ENCODE assay signal across 8 cellular contexts in genomic region chr14:60090864-60091519, GRCh38. TPM values are rescaled to one million over a fixed set of nuclear protein-coding genes. Genes with fewer than 3 reads are reported as not detected.
A peak's percentile ranks its signal among the peaks of the same experiment; 100 is the strongest.
DNase-seq lines count a peak whose midpoint lies in the region; ATAC-seq, FAIRE-seq and TF ChIP-seq lines count a peak whose summit lies in the region.

No MANE protein-coding gene starts in this region.

- H3K4me3 ChIP-seq in SK-N-SH (ENCODE audit: low read depth in 2 of 2, low read length in 1 of 2) (peak overlapping the region; percentile 68 to 94), keratinocyte (ENCODE audit: control insufficient read depth in 2 of 3, extremely low read depth in 1 of 3, insufficient read depth in 2 of 3, low read depth in 1 of 3, low read length in 3 of 3) (peak overlapping the region; percentile 68 to 99 (median 98)), smooth muscle cell (peak overlapping the region; percentile 73)

- TF ChIP-seq CTCF in SK-N-SH (IDR thresholded peaks at IDR 0.05) = no peak
- TF ChIP-seq CTCF in keratinocyte (optimal IDR thresholded peaks at IDR 0.05 in 1 of 3, IDR thresholded peaks at IDR 0.05 in 1 of 3, conservative IDR thresholded peaks at IDR 0.05 in 1 of 3; ENCODE audit: extremely low read depth in 1 of 3, insufficient read depth in 2 of 3, low read length in 3 of 3) = no peak
- TF ChIP-seq CTCF in smooth muscle cell (IDR thresholded peaks at IDR 0.05; ENCODE audit: borderline replicate concordance, insufficient read depth, poor library complexity, severe bottlenecking) = no peak

- TF ChIP-seq RAD21 in SK-N-SH (IDR thresholded peaks at IDR 0.05; ENCODE audit: low read length) = no peak

- H3K9me3 ChIP-seq in KOPT-K1 (ENCODE audit: insufficient read depth, low read length, poor library complexity, severe bottlenecking) = no peaks in the 10 kb centered on the region
- H3K9me3 ChIP-seq in SK-N-SH = no peaks in the 10 kb centered on the region
- H3K9me3 ChIP-seq in keratinocyte (ENCODE audit: control insufficient read depth, low read depth, low read length) = no peaks in the 10 kb centered on the region
- no peaks in the 10 kb centered on the region for H3K9me3 ChIP-seq in smooth muscle cell (replicated peaks; ENCODE audit: low read depth)

- H3K9ac ChIP-seq in SK-N-SH (peak overlapping the region; percentile 93), keratinocyte (ENCODE audit: control insufficient read depth, extremely low read depth, insufficient read depth, low read length) (peak overlapping the region; percentile 99), smooth muscle cell (ENCODE audit: low read depth) (peak overlapping the region; percentile 98)

- H3K27ac ChIP-seq in KOPT-K1 (ENCODE audit: low read depth, low read length, poor library complexity, severe bottlenecking) (peak overlapping the region; percentile 87), SK-N-SH (ENCODE audit: low read depth in 2 of 2, low read length in 1 of 2) (peak overlapping the region; percentile 99), keratinocyte (ENCODE audit: control insufficient read depth, insufficient read depth, low read length) (peak overlapping the region; percentile 100), smooth muscle cell (ENCODE audit: low read depth) (peak overlapping the region; percentile 99)

- ATAC-seq in GM18870 (IDR thresholded peaks at IDR 0.05; ENCODE audit: unreplicated experiment) = no peak
- no peak for ATAC-seq in GM18868 (IDR thresholded peaks at IDR 0.05; ENCODE audit: unreplicated experiment)

- peak; percentile 58 for DNase-seq in DMS153 treated with DMSO at 0.1 percent for 48 hours (lab: John Stamatoyannopoulos, UW; ENCODE audit: unreplicated experiment)
- DNase-seq in SK-N-SH = peak; percentile 50
- DNase-seq in cerebellar cortex (ENCODE audit: low spot score) = peak; percentile 60
- DNase-seq in keratinocyte (ENCODE audit: low read depth, low spot score) = no peak
- DNase-seq in smooth muscle cell (lab: John Stamatoyannopoulos, UW; ENCODE audit: unreplicated experiment) = peak; percentile 33

- H3K4me2 ChIP-seq in SK-N-SH (peak overlapping the region; percentile 75), keratinocyte (ENCODE audit: control insufficient read depth, extremely low read depth, insufficient read depth, low read depth, low read length) (peak overlapping the region; percentile 92), smooth muscle cell (peak overlapping the region; percentile 92)

- H3K9me1 ChIP-seq in keratinocyte (ENCODE audit: control insufficient read depth, extremely low read depth, insufficient read depth, low read length) = no peaks in the 10 kb centered on the region

- no peaks in the 10 kb centered on the region for H3K27me3 ChIP-seq in SK-N-SH (ENCODE audit: insufficient read depth)
- no peaks in the 10 kb centered on the region for H3K27me3 ChIP-seq in keratinocyte (ENCODE audit: control insufficient read depth, extremely low read depth, insufficient read depth, low read length)
- H3K27me3 ChIP-seq in smooth muscle cell (ENCODE audit: low read depth) = no peaks in the 10 kb centered on the region

- H2AFZ ChIP-seq in SK-N-SH (ENCODE audit: low read depth) (peak overlapping the region; percentile 97), keratinocyte (ENCODE audit: control insufficient read depth, low read length) (peak overlapping the region; percentile 99), smooth muscle cell (ENCODE audit: low read depth) (peak overlapping the region; percentile 88)

- H4K20me1 ChIP-seq in SK-N-SH (ENCODE audit: insufficient read depth) (no peaks in the 10 kb centered on the region), keratinocyte (ENCODE audit: control insufficient read depth, extremely low read depth, insufficient read depth, low read length) (peaks cover 1% of the 10 kb centered on the region), smooth muscle cell (ENCODE audit: low read depth) (peaks cover 21% of the 10 kb centered on the region)

- H3K4me1 ChIP-seq in SK-N-SH (ENCODE audit: control insufficient read depth in 1 of 2, insufficient read depth in 2 of 2, low read depth in 1 of 2, low read length in 1 of 2) (peaks cover 4 to 26% of the 10 kb centered on the region in 2 experiments; a peak in 3 of 4 replicates), keratinocyte (ENCODE audit: control insufficient read depth, extremely low read depth, insufficient read depth, low read length) (peaks cover 14% of the 10 kb centered on the region), smooth muscle cell (ENCODE audit: low read depth) (peaks cover 22% of the 10 kb centered on the region)

- H3F3A ChIP-seq in SK-N-SH (replicated peaks; ENCODE audit: insufficient read depth) (peaks cover 10% of the 10 kb centered on the region), smooth muscle cell (ENCODE audit: low read depth) (peaks cover 10% of the 10 kb centered on the region)

- FAIRE-seq in keratinocyte (lab: Jason Lieb, UNC) = no peak

- H3K36me3 ChIP-seq in KOPT-K1 (ENCODE audit: insufficient read depth, low read length) (peaks cover 3% of the 10 kb centered on the region), SK-N-SH (replicated peaks in 1 of 2; ENCODE audit: control insufficient read depth in 1 of 2, insufficient read depth in 2 of 2, low read length in 1 of 2) (no peaks in the 10 kb centered on the region), keratinocyte (ENCODE audit: control insufficient read depth in 2 of 2, extremely low read depth in 1 of 2, insufficient read depth in 2 of 2, low read length in 2 of 2) (no peaks in the 10 kb centered on the region), smooth muscle cell (ENCODE audit: low read depth) (no peaks in the 10 kb centered on the region)

- POLR2A ChIA-PET in SK-N-SH (lab: Yijun Ruan, JAX) = no interaction called here

- dilution Hi-C loops in keratinocyte (cut with MboI; ENCODE audit: extremely low pct_ligation_motif_present, low sequenced_read_pairs) = no loop called here

- CTCF ChIA-PET in SK-N-SH (lab: Yijun Ruan, JAX) = interaction anchor here (0.7 to 2.3 kb wide), 3 partner anchors 61 to 93 kb away, joined by 3 to 8 read pairs (median 5); no protein-coding TSS in a partner anchor

- WGBS in SK-N-SH (ENCODE audit: low lambda C conversion rate) = 18% methylated on average over 13 of the region's 16 CpGs
- 18% methylated on average over 16 of the region's 16 CpGs for WGBS in smooth muscle cell (ENCODE audit: low lambda C conversion rate)

- no peak; a peak in 1 of 4 replicates for TF ChIP-seq EP300 in SK-N-SH (IDR thresholded peaks at IDR 0.05; ENCODE audit: borderline replicate concordance in 1 of 2, low read depth in 1 of 2, low read length in 1 of 2)

- H3K9me2 ChIP-seq in SK-N-SH = no peaks in the 10 kb centered on the region

- H3K79me2 ChIP-seq in SK-N-SH (ENCODE audit: insufficient read depth) = peaks cover 37% of the 10 kb centered on the region
- H3K79me2 ChIP-seq in keratinocyte (ENCODE audit: control insufficient read depth, insufficient read depth, low read length) = peaks cover 38% of the 10 kb centered on the region
- peaks cover 38% of the 10 kb centered on the region for H3K79me2 ChIP-seq in smooth muscle cell (ENCODE audit: low read depth)

TF ChIP-seq in SK-N-SH, 30 proteins besides CTCF, POLR2A, EP300 and RAD21 (continues in another document):
- TF ChIP-seq TAF1 (IDR thresholded peaks at IDR 0.05; ENCODE audit: borderline replicate concordance, low read depth, low read length) (no peak), IRF3 (IDR thresholded peaks at IDR 0.05; ENCODE audit: low read depth, low read length) (no peak), PBX3 (IDR thresholded peaks at IDR 0.05) (no peak), NFIC (IDR thresholded peaks at IDR 0.05; ENCODE audit: borderline replicate concordance) (peak; percentile 74)

RNA-seq across cellular contexts. Expression of gene PCNX4, which starts 0.7 kb away (rescaled TPM):
- polyA plus RNA-seq in SK-N-SH (2012; rRNA removed) = 21.1 and 26.3 TPM in 2 replicates
- polyA plus RNA-seq in SK-N-SH (2012; cell fraction: cytosol; rRNA removed) = 35.5 and 43.3 TPM in 2 replicates
- polyA plus RNA-seq in SK-N-SH (2012; cell fraction: nucleus; rRNA removed) = 32.2 and 42.3 TPM in 2 replicates
- 22.4 to 49.8 TPM (median 47.2 TPM) in 3 replicates for polyA plus RNA-seq in keratinocyte
- polyA plus RNA-seq in keratinocyte (2011; ENCODE audit: low read depth) = 21.0 TPM
- 21.1 and 33.7 TPM in 2 replicates for polyA plus RNA-seq in keratinocyte (2011; cell fraction: cytosol; rRNA removed)
- 113 TPM in 2 replicates for polyA plus RNA-seq in keratinocyte (2011; cell fraction: nucleus; rRNA removed)
- 17.7 and 22.8 TPM in 2 replicates for polyA plus RNA-seq in keratinocyte (2012; ENCODE audit: low replicate concordance)
- 30.1 to 148 TPM (median 49.6 TPM) in 3 replicates for polyA minus RNA-seq in keratinocyte
- polyA minus RNA-seq in keratinocyte (2011; cell fraction: cytosol; rRNA and poly(A)+ RNA removed) = 20.9 TPM
- polyA minus RNA-seq in keratinocyte (2011; cell fraction: nucleus; rRNA and poly(A)+ RNA removed) = 70.5 and 143 TPM in 2 replicates
- 67.9 and 93.9 TPM in 2 replicates for total RNA-seq in smooth muscle cell
- polyA plus RNA-seq in smooth muscle cell = 24.1 and 28.2 TPM in 2 replicates
